ENCODE assay signal across 18 cellular contexts in genomic region chr2:129760669-129761068, GRCh38.
"Had no signal": no experiment of that assay in that cellular context is flagged by ENCODE, and none has a peak within 500 bp of the region (broad histone marks: within the 10 kb centered on the region; RNA-seq: fewer than 3 reads in every experiment).

No MANE protein-coding gene starts in this region.

- H3K36me3 ChIP-seq: ascending aorta, cardiac muscle cell, heart right ventricle, uterus had no signal

- H3K9me3 ChIP-seq: ascending aorta, heart right ventricle, uterus had no signal

- H3K4me1 ChIP-seq: ascending aorta, uterus had no signal

- H3K27me3 ChIP-seq: ascending aorta, cardiac muscle cell, uterus had no signal

- DNase-seq: activated CD4-positive, alpha-beta T cell treated with anti-CD3 and anti-CD28 coated beads for 4 hours; activated CD4-positive, alpha-beta T cell treated with anti-CD3 and anti-CD28 coated beads, Interleukin-2, amount 50 U/mL, for 4 hours; activated naive CD4-positive, alpha-beta T cell treated with anti-CD3 and anti-CD28 coated beads for 36 hours; activated naive CD8-positive, alpha-beta T cell treated with anti-CD3 and anti-CD28 coated beads, Interleukin-2, amount 10 ng/mL, durations not matched to agents 7 days and 5 days; activated T-cell treated with anti-CD3 and anti-CD28 coated beads for 4 hours; activated T-cell treated with anti-CD3 and anti-CD28 coated beads, Interleukin-2, amount 50 U/mL, for 72 hours; foreskin fibroblast; heart right ventricle; mammary epithelial cell; naive B cell; nucleus accumbens; right cardiac atrium; stimulated activated CD4-positive, alpha-beta T cell treated with anti-CD3 and anti-CD28 coated beads, Interleukin-2, amount 100 ng/mL, for 48 hours; substantia nigra; uterus had no signal

- H3K27ac ChIP-seq: ascending aorta, cardiac muscle cell, heart right ventricle, uterus, VCaP had no signal

- H3K4me3 ChIP-seq: ascending aorta, cardiac muscle cell, heart right ventricle, uterus had no signal
